17 cellular contexts compared by ENCODE assay signal in genomic region chr13:58843071-58843470, GRCh38.
DNase-seq lines count a peak whose midpoint lies in the region; ATAC-seq and TF ChIP-seq lines count a peak whose summit lies in the region.
"Had no signal": no experiment of that assay in that cellular context is flagged by ENCODE, and none has a peak within 500 bp of the region (broad histone marks: within the 10 kb centered on the region; RNA-seq: fewer than 3 reads in every experiment).

No MANE protein-coding gene starts in this region.

- POLR2A ChIA-PET in PC-3 (lab: Charles Lee; ENCODE audit: unreplicated experiment): no interaction called here

- no peak overlapping the region for H3K14ac ChIP-seq in neuronal stem cell (ENCODE audit: low read length)

- peak; percentile 81 for DNase-seq in ELF-1 (ENCODE audit: low read depth, low spot score)
- peak; percentile 52 for DNase-seq in brain pericyte (ENCODE audit: low read depth, low spot score)
- peak; percentile 63 for DNase-seq in islet precursor cell
- DNase-seq in neuronal stem cell (ENCODE audit: low spot score): no peak
- DNase-seq in activated naive CD4-positive, alpha-beta T cell (lab: John Stamatoyannopoulos, UW): no peak
- DNase-seq in glomerular visceral epithelial cell (ENCODE audit: extremely low spot score): no peak
- no peak for DNase-seq in PC-3
- DNase-seq: AML-193; Caco-2; CD4-positive, alpha-beta T cell; GDM1; GM23248; HCEC 1CT had no signal

- no peak overlapping the region for H3K18ac ChIP-seq in neuronal stem cell (ENCODE audit: low read length)

- no peak overlapping the region for H3K23ac ChIP-seq in neuronal stem cell (ENCODE audit: low read depth, low read length, poor library complexity)

- intact Hi-C loops in PC-3 (cut with micrococcal nuclease): no loop called here

- no peak for ATAC-seq in GM21515 (IDR thresholded peaks at IDR 0.05; ENCODE audit: unreplicated experiment)
- ATAC-seq in PC-3: no peak
- ATAC-seq: A549 had no signal

- no CpG with 5 or more reads among the region's 6 CpGs for WGBS in neuronal stem cell (ENCODE audit: extremely low coverage in 2 of 2, insufficient read length in 2 of 2, insufficient replicate concordance in 1 of 2), 2 donors

- H3K4me2 ChIP-seq in neuronal stem cell (ENCODE audit: insufficient read depth, low read length, poor library complexity, severe bottlenecking): no peak overlapping the region
- H3K4me2 ChIP-seq in PC-3 (ENCODE audit: low read length): no peak overlapping the region
- H3K4me2 ChIP-seq: A549 had no signal

- H3K4ac ChIP-seq in neuronal stem cell (ENCODE audit: low read length): no peak overlapping the region

- no peaks in the 10 kb centered on the region for H3K79me2 ChIP-seq in PC-3 (ENCODE audit: low read length)

- H3K9ac ChIP-seq in neuronal stem cell (ENCODE audit: low read depth, low read length, poor library complexity) (no peak overlapping the region), PC-3 (ENCODE audit: low read length) (no peak overlapping the region)
- H3K9ac ChIP-seq: GM23248 had no signal

- no peak overlapping the region for H4K8ac ChIP-seq in neuronal stem cell (ENCODE audit: low read depth, low read length)

- H3K4me1 ChIP-seq in neuronal stem cell (ENCODE audit: control insufficient read depth in 2 of 2, insufficient read depth in 1 of 2, low read depth in 1 of 2, low read length in 2 of 2): no peaks in the 10 kb centered on the region
- no peaks in the 10 kb centered on the region for H3K4me1 ChIP-seq in PC-3 (ENCODE audit: insufficient read depth, low read length)
- H3K4me1 ChIP-seq: A549, Caco-2 had no signal

- H3K9me3 ChIP-seq in neuronal stem cell (replicated peaks in 1 of 2; ENCODE audit: control insufficient read depth in 2 of 2, insufficient read depth in 1 of 2, low read depth in 1 of 2, low read length in 2 of 2) (peaks cover 0 to 2% of the 10 kb centered on the region in 2 donors), PC-3 (ENCODE audit: low read length) (no peaks in the 10 kb centered on the region)
- H3K9me3 ChIP-seq: A549 had no signal

- BruUV-seq in PC-3 (replicated peaks; lab: Mats Ljungman, UMichigan): no TSS peak

- no peak overlapping the region for H2BK15ac ChIP-seq in neuronal stem cell (ENCODE audit: low read length)

- H2AFZ ChIP-seq in neuronal stem cell (ENCODE audit: low read length) (peak overlapping the region; percentile 36), PC-3 (ENCODE audit: low read length) (no peak overlapping the region)
- H2AFZ ChIP-seq: GM23248 had no signal

- no peaks in the 10 kb centered on the region for H4K20me1 ChIP-seq in PC-3 (ENCODE audit: low read length)

- no peak overlapping the region for H3K27ac ChIP-seq in neuronal stem cell (replicated peaks; ENCODE audit: low read length)
- H3K27ac ChIP-seq in PC-3 (ENCODE audit: low read length): no peak overlapping the region
- H3K27ac ChIP-seq: 22Rv1, A549, C4-2B, GM23248 had no signal

- no peak overlapping the region for H4K91ac ChIP-seq in neuronal stem cell (ENCODE audit: low read depth, low read length, poor library complexity)

- no peaks in the 10 kb centered on the region for H3K9me2 ChIP-seq in PC-3 (replicated peaks; ENCODE audit: low read length)

- no peak overlapping the region for H2BK5ac ChIP-seq in neuronal stem cell (ENCODE audit: low read length)

- no peak overlapping the region for H3K4me3 ChIP-seq in neuronal stem cell (ENCODE audit: low read length in 2 of 2)
- no peak overlapping the region for H3K4me3 ChIP-seq in PC-3 (ENCODE audit: low read length)
- H3K4me3 ChIP-seq: A549, GM23248 had no signal

- H3K36me3 ChIP-seq in neuronal stem cell (replicated peaks in 1 of 2; ENCODE audit: control insufficient read depth in 2 of 2, insufficient read depth in 2 of 2, low read length in 2 of 2) (no peaks in the 10 kb centered on the region), PC-3 (ENCODE audit: low read depth, low read length) (no peaks in the 10 kb centered on the region)

- CTCF ChIA-PET in PC-3 (lab: Charles Lee): interaction anchor here (0.5 kb wide), 1 partner anchor 45 kb away, joined by 4 read pairs; no protein-coding TSS in a partner anchor

- no peak overlapping the region for H2BK120ac ChIP-seq in neuronal stem cell (ENCODE audit: low read depth, low read length)

- TF ChIP-seq CTCF in PC-3 (conservative IDR thresholded peaks at IDR 0.05; ENCODE audit: low read depth, low read length): no peak

- H2AK5ac ChIP-seq in neuronal stem cell (ENCODE audit: low read depth, low read length): no peak overlapping the region

- no peaks in the 10 kb centered on the region for H3F3A ChIP-seq in PC-3 (ENCODE audit: low read length, unreplicated experiment)

- no peak overlapping the region for H2BK12ac ChIP-seq in neuronal stem cell (ENCODE audit: low read length)

- H3K79me1 ChIP-seq in neuronal stem cell (ENCODE audit: low read depth, low read length): no peaks in the 10 kb centered on the region

- H3K27me3 ChIP-seq in neuronal stem cell (ENCODE audit: control insufficient read depth in 3 of 3, insufficient read depth in 3 of 3, low read depth in 1 of 3, low read length in 3 of 3): no peaks in the 10 kb centered on the region
- H3K27me3 ChIP-seq in PC-3 (ENCODE audit: low read length): no peaks in the 10 kb centered on the region

Comparison
In these comparisons a context has a peak if more than half of its experiments do, and no peak if none do; other contexts are left out.
1. DNase-seq: peak in ELF-1 (single experiment), brain pericyte (single experiment) and islet precursor cell (single experiment); none in neuronal stem cell (single experiment), activated naive CD4-positive, alpha-beta T cell (0 of 4), glomerular visceral epithelial cell (single experiment) and PC-3 (single experiment).